In the genomic region with DNA sequence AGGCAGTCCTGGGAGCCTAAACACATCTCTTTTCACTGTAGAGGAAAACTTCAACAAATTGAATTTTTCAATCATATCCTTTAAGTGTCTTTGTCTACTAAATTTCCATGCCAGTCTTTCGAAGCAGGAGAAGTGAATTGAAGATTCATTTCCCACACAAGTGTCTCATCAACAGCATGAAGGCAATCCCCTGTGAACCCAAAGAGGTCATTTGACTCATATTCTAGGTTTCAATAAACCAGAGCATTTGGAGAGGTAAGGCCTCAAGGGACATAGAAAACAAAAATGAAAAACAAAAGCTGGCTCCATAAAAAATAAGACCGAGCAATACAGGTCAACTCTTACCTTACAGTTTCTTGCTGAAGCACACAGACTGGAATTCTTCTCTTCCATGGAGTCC, we compare ENCODE assay signal across 1 cellular context.
TF ChIP-seq lines count a peak whose summit lies in the region.

No MANE protein-coding gene starts in this region.

TF ChIP-seq in HepG2, 621 proteins besides CTCF, POLR2A, EP300 and RAD21 (continued from another document):
- TF ChIP-seq TBL1XR1 (IDR thresholded peaks at IDR 0.05; ENCODE audit: borderline replicate concordance, low read length, partially characterized antibody) (no peak), ZNF468 (CRISPR knock-in tag; IDR thresholded peaks at IDR 0.05) (no peak), ZNF34 (CRISPR knock-in tag; IDR thresholded peaks at IDR 0.05; ENCODE audit: borderline replicate concordance) (no peak), ZNF83 (CRISPR knock-in tag; IDR thresholded peaks at IDR 0.05; ENCODE audit: borderline replicate concordance) (no peak), NONO (IDR thresholded peaks at IDR 0.05) (no peak), NONO (CRISPR knock-in tag; conservative IDR thresholded peaks at IDR 0.05) (no peak), ADNP (CRISPR knock-in tag; IDR thresholded peaks at IDR 0.05) (no peak), ZFX (CRISPR knock-in tag; IDR thresholded peaks at IDR 0.05; ENCODE audit: low read depth) (no peak), MAF1 (CRISPR knock-in tag; IDR thresholded peaks at IDR 0.05; ENCODE audit: borderline replicate concordance) (no peak), ZNF230 (CRISPR knock-in tag; IDR thresholded peaks at IDR 0.05) (no peak)
